In genomic region chr9:96441798-96442445, GRCh38 we compare ENCODE assay signal across 8 cellular contexts. TPM values are rescaled to one million over a fixed set of nuclear protein-coding genes. Genes with fewer than 3 reads are reported as not detected.
A peak's percentile ranks its signal among the peaks of the same experiment; 100 is the strongest.
DNase-seq lines count a peak whose midpoint lies in the region; ATAC-seq and TF ChIP-seq lines count a peak whose summit lies in the region.

No MANE protein-coding gene starts in this region.

- H3K4me1 ChIP-seq in right lobe of liver = no peaks in the 10 kb centered on the region

- H3K27me3 ChIP-seq in right lobe of liver = no peaks in the 10 kb centered on the region

- H3K27ac ChIP-seq in right lobe of liver = no peak overlapping the region

- no peak overlapping the region for H3K4me3 ChIP-seq in right lobe of liver

- WGBS in right lobe of liver (ENCODE audit: insufficient coverage, low coverage, low lambda C conversion rate, missing lambda C conversion rate) = 64% methylated on average over 5 of the region's 5 CpGs

- H3K27ac Mint-ChIP-seq in WTC11 = no peak overlapping the region

- no peaks in the 10 kb centered on the region for H3K36me3 ChIP-seq in right lobe of liver

- H3K4me3 Mint-ChIP-seq in WTC11 = no peak overlapping the region

- POLR2A ChIA-PET in WTC11 (lab: Charles Lee) = no interaction called here

- CTCF ChIA-PET in WTC11 (lab: Charles Lee) = interaction anchor here (0.5 to 2.2 kb wide), 39 partner anchors 8 to 412 kb away, joined by 3 to 25 read pairs (median 4); partner anchors contain the start of genes HABP4 and ZNF782

- DNase-seq in GF-D8 (lab: John Stamatoyannopoulos, UW) = peak; percentile 10
- no peak for DNase-seq in WTC11 (ENCODE audit: low spot score)
- no peak for DNase-seq in right lobe of liver
- DNase-seq in kidney glomerular epithelial cell (lab: John Stamatoyannopoulos, UW) = no peak
- no peak for DNase-seq in ureter (ENCODE audit: low spot score)

- ATAC-seq in WTC11 (peak; percentile 60), right lobe of liver (peak; percentile 82 to 90 (median 86)), GM21390 (IDR thresholded peaks at IDR 0.05; ENCODE audit: unreplicated experiment) (no peak), HG02852 (IDR thresholded peaks at IDR 0.05; ENCODE audit: unreplicated experiment) (no peak)

- TF ChIP-seq CTCF in LNCAP (IDR thresholded peaks at IDR 0.05) (peak; percentile 51; the same call in 1 of the 2 replicates), WTC11 (IDR thresholded peaks at IDR 0.05) (peak; percentile 51), right lobe of liver (IDR thresholded peaks at IDR 0.05) (peak; percentile 58 to 75 (median 70))

- no peaks in the 10 kb centered on the region for H3K9me3 Mint-ChIP-seq in WTC11

- no peaks in the 10 kb centered on the region for H3K9me3 ChIP-seq in right lobe of liver

- intact Hi-C loops in right lobe of liver (cut with DNase I) = loop anchor here (5.0 to 10.0 kb wide), 3 partner anchors 117 to 225 kb away; no protein-coding TSS in a partner anchor

- no peak for TF ChIP-seq POLR2A in right lobe of liver (IDR thresholded peaks at IDR 0.05)

- no peaks in the 10 kb centered on the region; the same call in 1 of the 2 replicates for H3K27me3 Mint-ChIP-seq in WTC11 (ENCODE audit: low read depth)

- no peaks in the 10 kb centered on the region for H3K4me1 Mint-ChIP-seq in WTC11

- H3K36me3 Mint-ChIP-seq in WTC11 = no peaks in the 10 kb centered on the region

TF ChIP-seq in WTC11, 78 proteins besides CTCF, POLR2A, EP300 and RAD21 (continues in another document):
- TF ChIP-seq ERG (CRISPR knock-in tag; IDR thresholded peaks at IDR 0.05) = no peak
- no peak for TF ChIP-seq AR (CRISPR knock-in tag; IDR thresholded peaks at IDR 0.05)
- TF ChIP-seq STAT6 (CRISPR knock-in tag; conservative IDR thresholded peaks at IDR 0.05; ENCODE audit: low read depth) = no peak
- no peak for TF ChIP-seq SP1 (CRISPR knock-in tag; conservative IDR thresholded peaks at IDR 0.05)
- TF ChIP-seq EMX1 (CRISPR knock-in tag; IDR thresholded peaks at IDR 0.05) = no peak
- no peak for TF ChIP-seq GRHL2 (CRISPR knock-in tag; IDR thresholded peaks at IDR 0.05; ENCODE audit: insufficient replicate concordance, severe bottlenecking)
- no peak for TF ChIP-seq GABPB1 (CRISPR knock-in tag; IDR thresholded peaks at IDR 0.05)
- no peak for TF ChIP-seq ZNF512 (CRISPR knock-in tag; IDR thresholded peaks at IDR 0.05; ENCODE audit: borderline replicate concordance)
- no peak for TF ChIP-seq TEAD4 (CRISPR knock-in tag; IDR thresholded peaks at IDR 0.05)
- no peak for TF ChIP-seq CDX4 (CRISPR knock-in tag; IDR thresholded peaks at IDR 0.05; ENCODE audit: borderline replicate concordance)
- TF ChIP-seq IRF1 (CRISPR knock-in tag; IDR thresholded peaks at IDR 0.05) = no peak
- TF ChIP-seq ZNF121 (CRISPR knock-in tag; IDR thresholded peaks at IDR 0.05) = no peak
- no peak for TF ChIP-seq HMGA2 (CRISPR knock-in tag; IDR thresholded peaks at IDR 0.05)
- TF ChIP-seq ZNF423 (CRISPR knock-in tag; IDR thresholded peaks at IDR 0.05) = no peak

RNA-seq across cellular contexts. Expression of gene HABP4, which starts 8.0 kb away (rescaled TPM):
- 9.8 to 11.0 TPM (median 10.1 TPM) in 3 replicates for total RNA-seq in WTC11 (2021)
- 1 to 10 TPM; 1.4 to 6.2 (median 4.7) TPM for total RNA-seq in right lobe of liver
- total RNA-seq in ureter = 13.4 TPM

RNA-seq across cellular contexts. Expression of gene ZNF367, which starts 23.8 kb away (rescaled TPM):
- total RNA-seq in WTC11 (2021) (6.3 to 7.5 TPM (median 7.4 TPM) in 3 replicates), right lobe of liver (1 to 10 TPM in 5 of 6 experiments, under 1 TPM in 1; 0.73 to 9.2 (median 2.6) TPM), ureter (1.8 TPM)

RNA-seq across cellular contexts. Expression of gene SLC35D2, which starts 58.4 kb away (rescaled TPM):
- total RNA-seq in WTC11 (2021) = 14.6 to 18.2 TPM (median 17.3 TPM) in 3 replicates
- 10 to 100 TPM; 28.9 to 48.1 (median 34.3) TPM for total RNA-seq in right lobe of liver
- 26.0 TPM for total RNA-seq in ureter

Comparison
In these comparisons a context has a peak if more than half of its experiments do, and no peak if none do; other contexts are left out.
1. ATAC-seq: peak in WTC11 (single experiment) and right lobe of liver (4 of 4); none in GM21390 (single experiment) and HG02852 (single experiment).
2. Peak in every context shown above with its lines, with median percentiles within 50 percentile points of each other: CTCF ChIP-seq.